21 cellular contexts compared by ENCODE assay signal in the genomic region with DNA sequence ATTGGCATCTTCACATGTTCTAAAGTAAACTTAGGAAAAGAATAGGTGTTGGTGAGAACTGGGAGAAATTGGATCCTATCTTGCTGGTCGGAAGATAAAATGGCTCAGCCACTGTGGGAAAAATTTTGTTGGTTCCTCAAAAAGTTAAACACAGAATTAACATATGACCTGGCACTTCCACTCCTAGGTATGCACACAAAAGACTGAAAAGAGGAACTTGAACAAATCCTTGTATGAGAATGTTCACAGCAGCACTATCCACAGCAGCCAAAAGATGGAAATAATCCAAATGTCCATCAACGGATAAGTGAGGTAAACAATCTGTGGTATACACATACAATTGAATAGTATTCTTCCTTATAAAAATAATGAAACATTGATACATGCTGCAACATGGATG. TPM values are rescaled to one million over a fixed set of nuclear protein-coding genes. Genes with fewer than 3 reads are reported as not detected.
"Had no signal": no experiment of that assay in that cellular context is flagged by ENCODE, and none has a peak within 500 bp of the region (broad histone marks: within the 10 kb centered on the region; RNA-seq: fewer than 3 reads in every experiment).

No MANE protein-coding gene starts in this region.

- H3K27me3 ChIP-seq: ovary had no signal

- H3K4me3 ChIP-seq: esophagus squamous epithelium, gastroesophageal sphincter, ovary, right atrium auricular region, sigmoid colon, skin epidermis, stomach, thoracic aorta, transverse colon had no signal

- DNase-seq: dermis blood vessel endothelial cell; esophagus squamous epithelium; foreskin fibroblast; glutamatergic neuron; islet precursor cell; natural killer cell; ovary; sigmoid colon; stimulated activated CD4-positive, alpha-beta T cell treated with anti-CD3 and anti-CD28 coated beads, Interleukin-2, amount 100 ng/mL, for 24 hours; stimulated activated CD4-positive, alpha-beta T cell treated with anti-CD3 and anti-CD28 coated beads, Interleukin-4, amount 100 ng/mL, for 4 hours; stimulated activated naive CD4-positive, alpha-beta T cell; stomach; substantia nigra; transverse colon had no signal

- H3K9me3 ChIP-seq: esophagus squamous epithelium, ovary, sigmoid colon, thoracic aorta had no signal

- H3K27ac ChIP-seq: esophagus squamous epithelium, gastroesophageal sphincter, ovary, right atrium auricular region, sigmoid colon, skin epidermis, stomach, thoracic aorta, transverse colon had no signal

- ATAC-seq: gastroesophageal sphincter, left lobe of liver, natural killer cell had no signal

- H3K36me3 ChIP-seq: esophagus squamous epithelium, gastroesophageal sphincter, ovary, right atrium auricular region, sigmoid colon, stomach, thoracic aorta, transverse colon had no signal

RNA-seq across cellular contexts. Expression of a gene that starts 4.8 kb away (rescaled TPM):
- total RNA-seq: epithelial cell of proximal tubule, myocyte had no signal
